ENCODE assay signal across 8 cellular contexts in the genomic region with DNA sequence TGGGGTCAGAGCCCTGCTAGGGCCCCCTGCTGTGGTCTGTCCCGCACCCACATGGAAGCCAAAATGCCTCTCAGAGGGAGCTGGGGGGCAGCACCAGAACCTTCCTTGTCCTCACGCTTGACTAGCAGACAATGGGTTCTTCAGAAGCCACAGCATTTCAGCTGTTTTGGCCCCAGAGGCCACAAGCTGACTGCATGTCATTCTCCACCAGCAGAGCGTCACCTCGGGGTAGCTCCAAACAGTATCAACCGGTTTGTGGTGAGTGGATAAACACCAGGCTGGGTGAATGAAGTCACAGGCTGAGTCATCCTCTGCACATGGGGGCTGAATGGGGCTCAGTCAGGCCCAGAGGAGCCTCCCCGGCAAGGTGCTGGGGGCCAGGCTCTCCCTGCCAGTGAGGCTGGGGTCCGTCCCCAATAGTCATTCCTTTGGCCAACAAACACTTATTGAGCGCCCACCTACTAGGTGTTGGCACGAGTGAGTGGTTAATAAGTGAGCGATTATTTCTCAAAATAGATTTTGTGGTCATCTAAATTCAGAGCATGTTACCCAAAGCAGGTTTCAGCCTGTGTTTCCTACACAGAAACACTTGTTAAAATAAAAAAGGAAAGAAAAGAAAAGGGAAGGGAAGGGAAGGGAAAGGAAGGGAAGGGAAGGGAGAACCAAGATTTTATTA. TPM values are rescaled to one million over a fixed set of nuclear protein-coding genes. Genes with fewer than 3 reads are reported as not detected.
DNase-seq lines count a peak whose midpoint lies in the region; ATAC-seq and TF ChIP-seq lines count a peak whose summit lies in the region.
"Had no signal": no experiment of that assay in that cellular context is flagged by ENCODE, and none has a peak within 500 bp of the region (broad histone marks: within the 10 kb centered on the region; RNA-seq: fewer than 3 reads in every experiment).

No MANE protein-coding gene starts in this region.

- H3K27me3 Mint-ChIP-seq in activated T-cell treated with anti-CD3 and anti-CD28 coated beads, Interleukin-2, amount 50 U/mL, for 24 hours: peaks cover 34% of the 10 kb centered on the region
- H3K27me3 Mint-ChIP-seq in progenitor cell of endocrine pancreas: peaks cover 46% of the 10 kb centered on the region

- H3K27ac Mint-ChIP-seq in activated T-cell treated with anti-CD3 and anti-CD28 coated beads, Interleukin-2, amount 50 U/mL, for 24 hours: peak overlapping the region; percentile 11
- H3K27ac Mint-ChIP-seq in progenitor cell of endocrine pancreas: no peak overlapping the region

- DNase-seq in HT1080 (ENCODE audit: low read depth): peak; percentile 87
- DNase-seq in activated T-cell treated with anti-CD3 and anti-CD28 coated beads, Interleukin-2, amount 50 U/mL, for 24 hours: peak; percentile 36
- peak; percentile 97 for DNase-seq in kidney tubule cell (ENCODE audit: low spot score)
- no peak for DNase-seq in NCI-H2029 treated with DMSO at 0.1 percent for 48 hours (lab: John Stamatoyannopoulos, UW)
- no peak for DNase-seq in progenitor cell of endocrine pancreas (ENCODE audit: low spot score, unreplicated experiment)

- H3K36me3 Mint-ChIP-seq in activated T-cell treated with anti-CD3 and anti-CD28 coated beads, Interleukin-2, amount 50 U/mL, for 24 hours (ENCODE audit: low read depth): no peaks in the 10 kb centered on the region
- H3K36me3 Mint-ChIP-seq in progenitor cell of endocrine pancreas (ENCODE audit: insufficient read depth): no peaks in the 10 kb centered on the region
- H3K36me3 Mint-ChIP-seq: brain had no signal

- no peak overlapping the region for H3K4me3 Mint-ChIP-seq in activated T-cell treated with anti-CD3 and anti-CD28 coated beads, Interleukin-2, amount 50 U/mL, for 24 hours
- no peak overlapping the region for H3K4me3 Mint-ChIP-seq in progenitor cell of endocrine pancreas (ENCODE audit: low read depth)
- H3K4me3 Mint-ChIP-seq: brain had no signal

- peaks cover 12% of the 10 kb centered on the region for H3K4me1 Mint-ChIP-seq in activated T-cell treated with anti-CD3 and anti-CD28 coated beads, Interleukin-2, amount 50 U/mL, for 24 hours (ENCODE audit: low read depth)
- peaks cover 7% of the 10 kb centered on the region for H3K4me1 Mint-ChIP-seq in progenitor cell of endocrine pancreas (ENCODE audit: low read depth)

- TF ChIP-seq CTCF in progenitor cell of endocrine pancreas (IDR thresholded peaks at IDR 0.05; ENCODE audit: unreplicated experiment): no peak

- ATAC-seq in GM18502 (IDR thresholded peaks at IDR 0.05; ENCODE audit: poor library complexity, unreplicated experiment) (peak; percentile 97), GM21723 (IDR thresholded peaks at IDR 0.05; ENCODE audit: unreplicated experiment) (peak; percentile 98)

- H3K9me3 Mint-ChIP-seq in activated T-cell treated with anti-CD3 and anti-CD28 coated beads, Interleukin-2, amount 50 U/mL, for 24 hours: no peaks in the 10 kb centered on the region
- no peaks in the 10 kb centered on the region for H3K9me3 Mint-ChIP-seq in progenitor cell of endocrine pancreas (ENCODE audit: low read depth)

RNA-seq across cellular contexts. Expression of gene OLIG1, which starts 9.1 kb away (rescaled TPM):
- not detected in 2 replicates for total RNA-seq in HT1080 (2014; rRNA removed; shearing (Covaris generic))
- polyA plus RNA-seq in HT1080 (2015; cell fraction: cytosol; rRNA removed): not detected in 2 replicates
- not detected in 2 replicates for polyA plus RNA-seq in HT1080 (2015; cell fraction: nucleus; rRNA removed)
- total RNA-seq in progenitor cell of endocrine pancreas: 0.13 and 0.38 TPM in 2 replicates

RNA-seq across cellular contexts. Expression of gene OLIG2, which starts 53.3 kb away (rescaled TPM):
- not detected in 2 replicates for total RNA-seq in HT1080 (2014; rRNA removed; shearing (Covaris generic))
- 0.02 TPM in 1 of 2 replicates, not detected in the other for polyA plus RNA-seq in HT1080 (2015; cell fraction: cytosol; rRNA removed)
- 0.09 TPM in 1 of 2 replicates, not detected in the other for polyA plus RNA-seq in HT1080 (2015; cell fraction: nucleus; rRNA removed)
- total RNA-seq in progenitor cell of endocrine pancreas: 0.72 and 1.4 TPM in 2 replicates

Comparison
In these comparisons a context has a peak if more than half of its experiments do, and no peak if none do; other contexts are left out.
1. DNase-seq: peak in HT1080 (single experiment), activated T-cell treated with anti-CD3 and anti-CD28 coated beads, Interleukin-2, amount 50 U/mL, for 24 hours (single experiment) and kidney tubule cell (single experiment); none in NCI-H2029 treated with DMSO at 0.1 percent for 48 hours (single experiment) and progenitor cell of endocrine pancreas (single experiment).